In the genomic region with DNA sequence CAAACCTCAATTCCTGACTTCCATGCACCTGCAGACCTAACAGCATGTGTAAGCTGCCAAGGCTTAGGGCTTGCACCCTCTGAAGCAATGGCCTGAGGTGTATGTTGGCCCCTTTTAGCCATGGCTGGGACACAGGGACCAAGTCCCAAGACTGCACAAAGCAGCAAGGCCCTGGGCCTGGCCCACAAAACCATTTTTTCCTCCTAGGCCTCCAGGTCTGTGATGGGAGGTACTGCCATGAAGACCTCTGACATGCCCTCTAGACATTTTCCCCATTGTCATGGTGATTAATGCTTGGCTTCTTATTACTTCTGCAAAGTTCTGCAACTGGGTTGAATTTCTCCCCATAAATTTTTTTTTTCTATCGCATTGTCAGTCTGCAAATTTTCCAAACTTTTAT, we compare ENCODE assay signal across 3 cellular contexts.
TF ChIP-seq lines count a peak whose summit lies in the region.

No MANE protein-coding gene starts in this region.

TF ChIP-seq in A549, 52 proteins besides CTCF, POLR2A, EP300 and RAD21:
- TF ChIP-seq ZFP36 (IDR thresholded peaks at IDR 0.05; ENCODE audit: borderline replicate concordance, partially characterized antibody): peak; percentile 87

TF ChIP-seq in HEK293, 187 proteins besides CTCF, POLR2A, EP300 and RAD21:
- TF ChIP-seq ZNF585B (tag by site-specific recombination; IDR thresholded peaks at IDR 0.05): peak; percentile 100
- TF ChIP-seq SETDB1 (IDR thresholded peaks at IDR 0.05; ENCODE audit: insufficient read length, low read length): peak; percentile 87

TF ChIP-seq in K562, 482 proteins besides CTCF, POLR2A, EP300 and RAD21:
- peak; percentile 81; the same call in 1 of the 2 replicates for TF ChIP-seq CBX1 (IDR thresholded peaks at IDR 0.05; ENCODE audit: low read depth)
- TF ChIP-seq TRIM28 (IDR thresholded peaks at IDR 0.05): peak; percentile 97
- TF ChIP-seq TRIM24 (IDR thresholded peaks at IDR 0.05): peak; percentile 62 to 80
- 0 out of 2 replicates have a peak, but pooled peaks have one; percentile 55 for TF ChIP-seq XRCC3 (IDR thresholded peaks at IDR 0.05)
- TF ChIP-seq, protein P1, sequence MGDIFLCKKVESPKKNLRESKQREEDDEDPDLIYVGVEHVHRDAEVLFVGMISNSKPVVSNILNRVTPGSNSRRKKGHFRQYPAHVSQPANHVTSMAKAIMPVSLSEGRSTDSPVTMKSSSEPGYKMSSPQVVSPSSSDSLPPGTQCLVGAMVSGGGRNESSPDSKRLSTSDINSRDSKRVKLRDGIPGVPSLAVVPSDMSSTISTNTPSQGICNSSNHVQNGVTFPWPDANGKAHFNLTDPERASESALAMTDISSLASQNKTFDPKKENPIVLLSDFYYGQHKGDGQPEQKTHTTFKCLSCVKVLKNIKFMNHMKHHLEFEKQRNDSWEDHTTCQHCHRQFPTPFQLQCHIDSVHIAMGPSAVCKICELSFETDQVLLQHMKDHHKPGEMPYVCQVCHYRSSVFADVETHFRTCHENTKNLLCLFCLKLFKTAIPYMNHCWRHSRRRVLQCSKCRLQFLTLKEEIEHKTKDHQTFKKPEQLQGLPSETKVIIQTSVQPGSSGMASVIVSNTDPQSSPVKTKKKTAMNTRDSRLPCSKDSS (IDR thresholded peaks at IDR 0.05; ENCODE audit: low read depth, partially characterized antibody): peak; percentile 51
- peak in 1 of 2 experiments; percentile 88; a peak in 2 of 3 replicates for TF ChIP-seq CBX3 (IDR thresholded peaks at IDR 0.05; ENCODE audit: borderline replicate concordance in 1 of 2, low read length in 2 of 2)
- TF ChIP-seq, protein P2, sequence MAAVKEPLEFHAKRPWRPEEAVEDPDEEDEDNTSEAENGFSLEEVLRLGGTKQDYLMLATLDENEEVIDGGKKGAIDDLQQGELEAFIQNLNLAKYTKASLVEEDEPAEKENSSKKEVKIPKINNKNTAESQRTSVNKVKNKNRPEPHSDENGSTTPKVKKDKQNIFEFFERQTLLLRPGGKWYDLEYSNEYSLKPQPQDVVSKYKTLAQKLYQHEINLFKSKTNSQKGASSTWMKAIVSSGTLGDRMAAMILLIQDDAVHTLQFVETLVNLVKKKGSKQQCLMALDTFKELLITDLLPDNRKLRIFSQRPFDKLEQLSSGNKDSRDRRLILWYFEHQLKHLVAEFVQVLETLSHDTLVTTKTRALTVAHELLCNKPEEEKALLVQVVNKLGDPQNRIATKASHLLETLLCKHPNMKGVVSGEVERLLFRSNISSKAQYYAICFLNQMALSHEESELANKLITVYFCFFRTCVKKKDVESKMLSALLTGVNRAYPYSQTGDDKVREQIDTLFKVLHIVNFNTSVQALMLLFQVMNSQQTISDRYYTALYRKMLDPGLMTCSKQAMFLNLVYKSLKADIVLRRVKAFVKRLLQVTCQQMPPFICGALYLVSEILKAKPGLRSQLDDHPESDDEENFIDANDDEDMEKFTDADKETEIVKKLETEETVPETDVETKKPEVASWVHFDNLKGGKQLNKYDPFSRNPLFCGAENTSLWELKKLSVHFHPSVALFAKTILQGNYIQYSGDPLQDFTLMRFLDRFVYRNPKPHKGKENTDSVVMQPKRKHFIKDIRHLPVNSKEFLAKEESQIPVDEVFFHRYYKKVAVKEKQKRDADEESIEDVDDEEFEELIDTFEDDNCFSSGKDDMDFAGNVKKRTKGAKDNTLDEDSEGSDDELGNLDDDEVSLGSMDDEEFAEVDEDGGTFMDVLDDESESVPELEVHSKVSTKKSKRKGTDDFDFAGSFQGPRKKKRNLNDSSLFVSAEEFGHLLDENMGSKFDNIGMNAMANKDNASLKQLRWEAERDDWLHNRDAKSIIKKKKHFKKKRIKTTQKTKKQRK (IDR thresholded peaks at IDR 0.05; ENCODE audit: borderline replicate concordance, low read depth, low read length): peak; percentile 85
- TF ChIP-seq ZFP36 (IDR thresholded peaks at IDR 0.05; ENCODE audit: low read depth, low read length, partially characterized antibody): peak; percentile 95
- 0 out of 2 replicates have a peak, but pooled peaks have one; percentile 26 for TF ChIP-seq ZFX (CRISPR knock-in tag; IDR thresholded peaks at IDR 0.05)
- TF ChIP-seq CBX5 (IDR thresholded peaks at IDR 0.05; ENCODE audit: borderline replicate concordance, low read depth): peak; percentile 92
